Comparison of ENCODE assay signal across 1 cellular context in the genomic region with DNA sequence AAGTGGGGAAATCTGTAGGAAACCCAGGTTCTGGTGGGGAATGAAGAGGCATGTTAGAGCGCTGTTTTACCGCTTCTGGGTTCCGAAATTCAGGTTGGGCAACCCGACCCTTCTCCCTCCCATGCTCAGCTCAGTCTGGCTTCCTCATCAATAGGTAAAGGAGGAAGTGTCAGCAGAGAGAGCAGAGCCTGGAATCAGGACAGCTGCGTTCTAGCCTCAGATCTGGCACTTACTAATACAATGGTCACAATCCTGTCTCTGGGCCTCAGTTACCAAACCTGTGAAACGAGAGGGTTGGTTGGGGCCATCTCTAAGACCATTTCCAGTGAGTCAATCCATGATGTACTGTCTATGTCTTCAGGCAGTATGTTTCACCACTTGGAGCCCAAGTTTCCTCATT.
TF ChIP-seq lines count a peak whose summit lies in the region.

No MANE protein-coding gene starts in this region.

TF ChIP-seq in IMR-90, 13 proteins besides CTCF, POLR2A, EP300 and RAD21:
- TF ChIP-seq FOS (IDR thresholded peaks at IDR 0.05; ENCODE audit: low read depth, low read length), result no peak
- no peak for TF ChIP-seq SMC3 (IDR thresholded peaks at IDR 0.05; ENCODE audit: low read depth, low read length)
- TF ChIP-seq MAFK (IDR thresholded peaks at IDR 0.05; ENCODE audit: low read depth, low read length), result no peak
- TF ChIP-seq MXI1 (IDR thresholded peaks at IDR 0.05; ENCODE audit: borderline replicate concordance, low read depth, low read length), result no peak
- TF ChIP-seq, protein P1, sequence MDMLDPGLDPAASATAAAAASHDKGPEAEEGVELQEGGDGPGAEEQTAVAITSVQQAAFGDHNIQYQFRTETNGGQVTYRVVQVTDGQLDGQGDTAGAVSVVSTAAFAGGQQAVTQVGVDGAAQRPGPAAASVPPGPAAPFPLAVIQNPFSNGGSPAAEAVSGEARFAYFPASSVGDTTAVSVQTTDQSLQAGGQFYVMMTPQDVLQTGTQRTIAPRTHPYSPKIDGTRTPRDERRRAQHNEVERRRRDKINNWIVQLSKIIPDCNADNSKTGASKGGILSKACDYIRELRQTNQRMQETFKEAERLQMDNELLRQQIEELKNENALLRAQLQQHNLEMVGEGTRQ (IDR thresholded peaks at IDR 0.05; ENCODE audit: low read depth, low read length), result no peak
- no peak for TF ChIP-seq RCOR1 (IDR thresholded peaks at IDR 0.05; ENCODE audit: insufficient replicate concordance, low read length)
- no peak for TF ChIP-seq BHLHE40 (IDR thresholded peaks at IDR 0.05; ENCODE audit: low read depth, low read length)
- no peak for TF ChIP-seq RFX5 (IDR thresholded peaks at IDR 0.05; ENCODE audit: low read depth, low read length)
- no peak for TF ChIP-seq CHD1 (IDR thresholded peaks at IDR 0.05; ENCODE audit: low read depth, low read length)
- no peak for TF ChIP-seq CEBPB (IDR thresholded peaks at IDR 0.05; ENCODE audit: low read depth, low read length)
- no peak for TF ChIP-seq NFE2L2 (IDR thresholded peaks at IDR 0.05; ENCODE audit: low read depth, low read length)
- TF ChIP-seq, protein P2, sequence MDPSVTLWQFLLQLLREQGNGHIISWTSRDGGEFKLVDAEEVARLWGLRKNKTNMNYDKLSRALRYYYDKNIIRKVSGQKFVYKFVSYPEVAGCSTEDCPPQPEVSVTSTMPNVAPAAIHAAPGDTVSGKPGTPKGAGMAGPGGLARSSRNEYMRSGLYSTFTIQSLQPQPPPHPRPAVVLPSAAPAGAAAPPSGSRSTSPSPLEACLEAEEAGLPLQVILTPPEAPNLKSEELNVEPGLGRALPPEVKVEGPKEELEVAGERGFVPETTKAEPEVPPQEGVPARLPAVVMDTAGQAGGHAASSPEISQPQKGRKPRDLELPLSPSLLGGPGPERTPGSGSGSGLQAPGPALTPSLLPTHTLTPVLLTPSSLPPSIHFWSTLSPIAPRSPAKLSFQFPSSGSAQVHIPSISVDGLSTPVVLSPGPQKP (IDR thresholded peaks at IDR 0.05; ENCODE audit: borderline replicate concordance, low read depth, low read length), result no peak
- TF ChIP-seq MAZ (IDR thresholded peaks at IDR 0.05; ENCODE audit: borderline replicate concordance, low read depth, low read length), result no peak
